Comparison of ENCODE assay signal across 9 cellular contexts in the genomic region with DNA sequence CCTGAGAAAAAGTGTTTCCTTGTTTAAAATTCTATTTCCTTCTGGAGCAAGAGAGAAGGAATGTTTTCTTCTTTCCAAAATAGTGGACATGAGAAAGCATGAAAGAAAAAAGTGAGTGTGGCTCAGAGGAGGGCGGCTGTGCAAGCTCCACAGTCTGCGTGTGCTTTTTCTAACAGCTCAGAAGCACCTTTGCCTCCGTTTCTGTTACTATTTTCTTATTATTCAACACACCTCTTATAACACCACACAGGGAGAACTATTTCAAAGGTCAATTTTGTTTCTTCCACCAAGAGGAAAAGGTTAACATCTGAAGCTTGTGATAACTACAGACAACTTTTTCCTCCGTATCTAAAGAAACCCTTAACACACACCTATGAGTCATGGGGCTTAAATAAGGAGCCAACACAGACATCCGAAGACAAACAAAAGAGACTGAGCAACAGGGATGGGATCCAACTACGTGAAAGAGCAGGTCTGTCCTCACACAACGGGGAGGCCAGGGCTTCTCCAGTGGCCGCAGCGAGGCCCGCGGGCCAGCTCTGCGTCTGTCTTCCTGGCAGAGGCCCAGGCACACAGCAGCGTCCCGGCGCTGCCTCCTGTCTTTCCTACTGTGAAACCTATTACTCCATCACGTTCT. TPM values are rescaled to one million over a fixed set of nuclear protein-coding genes. Genes with fewer than 3 reads are reported as not detected.
DNase-seq lines count a peak whose midpoint lies in the region; ATAC-seq and TF ChIP-seq lines count a peak whose summit lies in the region.
"Had no signal": no experiment of that assay in that cellular context is flagged by ENCODE, and none has a peak within 500 bp of the region (broad histone marks: within the 10 kb centered on the region; RNA-seq: fewer than 3 reads in every experiment).

No MANE protein-coding gene starts in this region.

- H3K4ac ChIP-seq in mesenchymal stem cell (ENCODE audit: low read depth in 1 of 2, low read length in 2 of 2): no peak overlapping the region

- H2BK120ac ChIP-seq in mesenchymal stem cell (ENCODE audit: low read depth, low read length): no peak overlapping the region

- peak overlapping the region; percentile 19 for H4K8ac ChIP-seq in mesenchymal stem cell (ENCODE audit: low read length)

- H3K9me3 ChIP-seq in mesenchymal stem cell (ENCODE audit: control insufficient read depth, low read length) (no peaks in the 10 kb centered on the region), gastrocnemius medialis (no peaks in the 10 kb centered on the region)

- H4K91ac ChIP-seq in mesenchymal stem cell (ENCODE audit: low read length): no peak overlapping the region

- ATAC-seq in central memory CD8-positive, alpha-beta T cell (replicated peaks; ENCODE audit: extremely low read depth, poor library complexity, severe bottlenecking): no peak
- ATAC-seq in gastrocnemius medialis: no peak
- ATAC-seq in GM19463 (IDR thresholded peaks at IDR 0.05; ENCODE audit: unreplicated experiment): no peak

- H3K4me3 Mint-ChIP-seq in central memory CD8-positive, alpha-beta T cell: no peak overlapping the region

- no peak overlapping the region for H2BK5ac ChIP-seq in mesenchymal stem cell (ENCODE audit: low read depth, low read length, poor library complexity, severe bottlenecking)

- H3K9me3 Mint-ChIP-seq in central memory CD8-positive, alpha-beta T cell: no peaks in the 10 kb centered on the region

- H3K27me3 ChIP-seq in mesenchymal stem cell (ENCODE audit: control insufficient read depth in 1 of 2, insufficient read depth in 1 of 2, low read length in 2 of 2) (no peaks in the 10 kb centered on the region), gastrocnemius medialis (no peaks in the 10 kb centered on the region)

- no peak for TF ChIP-seq POLR2A in gastrocnemius medialis (IDR thresholded peaks at IDR 0.05)

- peak; percentile 53 for DNase-seq in AG08396 (ENCODE audit: low spot score)
- DNase-seq in LHCN-M2 (ENCODE audit: low read depth): peak; percentile 78
- DNase-seq in central memory CD8-positive, alpha-beta T cell (ENCODE audit: low spot score in 2 of 2): no peak
- DNase-seq in mesenchymal stem cell: peak; percentile 94
- no peak for DNase-seq in gastrocnemius medialis
- no peak for DNase-seq in GM10266 (ENCODE audit: extremely low spot score)
- no peak for DNase-seq in NCI-H510A (lab: John Stamatoyannopoulos, UW)
- DNase-seq: activated T-cell treated with anti-CD3 and anti-CD28 coated beads for 4 hours had no signal

- no peak overlapping the region for H2AFZ ChIP-seq in mesenchymal stem cell (ENCODE audit: low read depth, low read length)

- no peak overlapping the region for H2BK15ac ChIP-seq in mesenchymal stem cell (ENCODE audit: low read depth, poor library complexity, severe bottlenecking)

- H3K9ac ChIP-seq in mesenchymal stem cell (ENCODE audit: low read length): peak overlapping the region; percentile 62

- in situ Hi-C loops in gastrocnemius medialis (cut with MboI; ENCODE audit: low sequenced_read_pairs in 4 of 4): no loop called here

- H3K27ac ChIP-seq in mesenchymal stem cell (ENCODE audit: low read length, poor library complexity, severe bottlenecking) (peak overlapping the region; percentile 71), gastrocnemius medialis (no peak overlapping the region)

- H3K23ac ChIP-seq in mesenchymal stem cell (ENCODE audit: low read length in 2 of 2): no peak overlapping the region

- peaks cover 52 to 96% of the 10 kb centered on the region in 2 experiments for H3K36me3 ChIP-seq in mesenchymal stem cell (ENCODE audit: control insufficient read depth in 1 of 2, insufficient read depth in 2 of 2, low read depth in 1 of 2, low read length in 2 of 2)
- H3K36me3 ChIP-seq in gastrocnemius medialis: peaks cover 0 to 97% of the 10 kb centered on the region in 2 donors

- H3K4me3 ChIP-seq in mesenchymal stem cell (ENCODE audit: insufficient read depth in 1 of 2, low read depth in 1 of 2, low read length in 2 of 2): peak overlapping the region in 1 of 2 experiments; percentile 23
- H3K4me3 ChIP-seq in gastrocnemius medialis: no peak overlapping the region

- 49% methylated on average over 16 of the region's 16 CpGs for WGBS in mesenchymal stem cell

- no peak overlapping the region for H2BK12ac ChIP-seq in mesenchymal stem cell (ENCODE audit: low read length in 2 of 2)

- H3K4me1 Mint-ChIP-seq in central memory CD8-positive, alpha-beta T cell: peaks cover 8% of the 10 kb centered on the region

- peaks cover 19% of the 10 kb centered on the region for H3K4me1 ChIP-seq in mesenchymal stem cell (ENCODE audit: control insufficient read depth, insufficient read depth, low read depth, low read length)
- H3K4me1 ChIP-seq in gastrocnemius medialis: no peaks in the 10 kb centered on the region

- no peak overlapping the region for H2AK5ac ChIP-seq in mesenchymal stem cell (ENCODE audit: low read length, severe bottlenecking)

- no peaks in the 10 kb centered on the region for H3K27me3 Mint-ChIP-seq in central memory CD8-positive, alpha-beta T cell

- intact Hi-C loops in gastrocnemius medialis (cut with DNase I; ENCODE audit: low total_unique reads): no loop called here

- no peak overlapping the region for H3K14ac ChIP-seq in mesenchymal stem cell (ENCODE audit: low read length in 2 of 2)

- peak overlapping the region; percentile 59 for H3K27ac Mint-ChIP-seq in central memory CD8-positive, alpha-beta T cell (ENCODE audit: low read depth)

- TF ChIP-seq CTCF in gastrocnemius medialis (IDR thresholded peaks at IDR 0.05 in 4 of 5, conservative IDR thresholded peaks at IDR 0.05 in 1 of 5): no peak
- TF ChIP-seq CTCF in GM10266 (IDR thresholded peaks at IDR 0.05; ENCODE audit: control insufficient read depth, insufficient read depth, low read depth, missing control alignments): no peak

- no peak overlapping the region for H3K4me2 ChIP-seq in mesenchymal stem cell (ENCODE audit: low read length, poor library complexity, severe bottlenecking)

- peaks cover 64% of the 10 kb centered on the region for H3K36me3 Mint-ChIP-seq in central memory CD8-positive, alpha-beta T cell (ENCODE audit: insufficient read depth)

- peak overlapping the region; percentile 69 to 78 for H3K18ac ChIP-seq in mesenchymal stem cell (ENCODE audit: low read depth in 1 of 2, low read length in 2 of 2)

- H3K79me1 ChIP-seq in mesenchymal stem cell (replicated peaks; ENCODE audit: low read length, poor library complexity, severe bottlenecking): peaks cover 27% of the 10 kb centered on the region

RNA-seq across cellular contexts. Expression of a gene that starts 36.2 kb away (rescaled TPM):
- total RNA-seq in LHCN-M2 (2014; rRNA removed): 73.7 and 83.5 TPM in 2 replicates
- polyA plus RNA-seq in LHCN-M2 (2012): 44.0 TPM
- polyA plus RNA-seq in mesenchymal stem cell (2013, experiment 1 of 2): 4.7 TPM
- polyA plus RNA-seq in mesenchymal stem cell (2013, experiment 2 of 2): 4.7 TPM
- 1 to 10 TPM; 3.0 to 4.5 (median 3.9) TPM for total RNA-seq in gastrocnemius medialis

Comparison
In these comparisons a context has a peak if more than half of its experiments do, and no peak if none do; other contexts are left out.
1. DNase-seq: peak in AG08396 (single experiment), LHCN-M2 (single experiment) and mesenchymal stem cell (single experiment); none in central memory CD8-positive, alpha-beta T cell (0 of 2), gastrocnemius medialis (0 of 2), GM10266 (single experiment) and NCI-H510A (single experiment).
2. RNA of a gene that starts 36.2 kb away (total RNA-seq): 73.7 to 83.5 TPM in LHCN-M2; 3.0 to 4.5 TPM in gastrocnemius medialis; every median in the first group is over 10 times any median in the second.